ENCODE assay signal across 7 cellular contexts in the genomic region with DNA sequence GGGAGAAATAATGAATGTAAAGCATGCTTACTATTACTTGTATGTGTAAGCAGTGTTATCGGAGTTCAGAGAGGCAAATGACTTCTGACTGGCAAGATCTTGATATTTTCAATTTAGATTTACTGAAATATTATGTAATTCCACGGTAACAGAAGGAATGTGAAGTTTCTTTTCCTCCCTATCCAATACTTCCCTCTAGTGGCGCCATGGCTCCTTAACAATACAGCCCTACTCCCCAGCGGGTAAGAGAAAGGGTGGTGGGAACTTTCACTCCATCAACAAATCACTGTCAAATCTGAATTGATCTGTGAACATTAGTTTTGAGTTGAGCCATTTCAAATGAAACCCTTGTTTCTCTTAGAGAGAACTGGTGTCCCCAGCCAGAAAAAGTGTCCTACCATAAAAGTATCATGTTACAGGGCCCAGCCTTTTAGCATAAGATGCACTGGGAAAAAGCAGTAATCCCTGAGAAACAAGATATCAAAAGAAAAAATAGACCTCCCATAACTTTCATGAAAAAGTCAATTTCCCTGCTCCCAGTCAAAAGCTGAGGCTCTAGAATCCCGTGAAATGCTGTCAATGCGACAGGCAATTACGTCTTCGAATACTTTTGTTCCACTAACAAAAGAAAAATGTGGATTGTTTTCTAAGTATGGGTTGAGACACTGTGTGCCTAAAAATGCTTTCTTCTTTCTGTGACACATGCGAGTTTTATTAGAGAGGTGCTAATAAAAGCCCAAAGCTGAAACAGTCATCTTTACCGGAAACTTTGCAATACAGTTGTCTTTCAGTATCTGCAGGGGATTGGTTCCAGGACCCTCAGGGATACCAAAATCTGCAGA. TPM values are rescaled to one million over a fixed set of nuclear protein-coding genes. Genes with fewer than 3 reads are reported as not detected.
DNase-seq lines count a peak whose midpoint lies in the region; ATAC-seq and TF ChIP-seq lines count a peak whose summit lies in the region.

No MANE protein-coding gene starts in this region.

- peaks cover 2% of the 10 kb centered on the region for H3K4me1 Mint-ChIP-seq in activated T-cell treated with anti-CD3 and anti-CD28 coated beads, Interleukin-2, amount 50 U/mL, for 4 hours (ENCODE audit: low read depth)

- no peaks in the 10 kb centered on the region for H3K9me3 Mint-ChIP-seq in activated T-cell treated with anti-CD3 and anti-CD28 coated beads, Interleukin-2, amount 50 U/mL, for 4 hours

- no peak overlapping the region for H3K4me3 Mint-ChIP-seq in activated T-cell treated with anti-CD3 and anti-CD28 coated beads, Interleukin-2, amount 50 U/mL, for 4 hours

- no peaks in the 10 kb centered on the region for H3K27me3 ChIP-seq in GM06990 (replicated peaks; ENCODE audit: control insufficient read depth, insufficient read depth, low read length)
- H3K27me3 ChIP-seq in lung (ENCODE audit: control insufficient read depth, insufficient read depth) = no peaks in the 10 kb centered on the region

- H3K9me3 ChIP-seq in lung (ENCODE audit: control insufficient read depth in 2 of 2, insufficient read depth in 1 of 2, low read length in 1 of 2) = no peaks in the 10 kb centered on the region

- DNase-seq in GM06990 (ENCODE audit: extremely low read depth, insufficient read length) (no peak), NCI-H1105 treated with DMSO at 0.1 percent for 48 hours (lab: John Stamatoyannopoulos, UW) (peak; percentile 13), caudate nucleus (lab: John Stamatoyannopoulos, UW) (peak in 8 of 61 donors; percentile 14 to 60 (median 25)), lung (ENCODE audit: low spot score) (no peak)
- no peak for DNase-seq in activated T-cell treated with anti-CD3 and anti-CD28 coated beads, Interleukin-2, amount 50 U/mL, for 4 hours
- DNase-seq in activated CD4-positive, alpha-beta T cell treated with anti-CD3 and anti-CD28 coated beads for 48 hours = no peak

- TF ChIP-seq CTCF in GM06990 (IDR thresholded peaks at IDR 0.05; ENCODE audit: insufficient read depth, low read length, poor library complexity, severe bottlenecking) (peak; percentile 46), lung (IDR thresholded peaks at IDR 0.05; ENCODE audit: control extremely low read depth, extremely low read depth) (peak; percentile 51)

- no peak for ATAC-seq in lung (ENCODE audit: insufficient read depth, low FRiP score)
- no peak for ATAC-seq in GM18909 (IDR thresholded peaks at IDR 0.05; ENCODE audit: poor library complexity, unreplicated experiment)
- ATAC-seq in activated T-cell treated with anti-CD3 and anti-CD28 coated beads, Interleukin-2, amount 50 U/mL, for 4 hours = no peak

- no peaks in the 10 kb centered on the region for H3K36me3 ChIP-seq in GM06990 (ENCODE audit: control insufficient read depth, insufficient read depth, low read length)
- H3K36me3 ChIP-seq in lung (ENCODE audit: control insufficient read depth in 2 of 2, insufficient read depth in 2 of 2, low read length in 2 of 2) = no peaks in the 10 kb centered on the region

- H3K36me3 Mint-ChIP-seq in activated T-cell treated with anti-CD3 and anti-CD28 coated beads, Interleukin-2, amount 50 U/mL, for 4 hours (ENCODE audit: insufficient read depth) = no peaks in the 10 kb centered on the region

- H3K27me3 Mint-ChIP-seq in activated T-cell treated with anti-CD3 and anti-CD28 coated beads, Interleukin-2, amount 50 U/mL, for 4 hours (ENCODE audit: low read depth) = no peaks in the 10 kb centered on the region

- peaks cover 0 to 4% of the 10 kb centered on the region in 2 donors for H3K4me1 ChIP-seq in lung (ENCODE audit: control insufficient read depth in 2 of 2, insufficient read depth in 2 of 2, low read length in 2 of 2)

- 60 to 63% methylated on average over 10 of the region's 10 CpGs for WGBS in lung, 2 donors

- H3K4me3 ChIP-seq in GM06990 (replicated peaks; ENCODE audit: low read depth, low read length) = no peak overlapping the region
- no peak overlapping the region for H3K4me3 ChIP-seq in lung

- H3K27ac ChIP-seq in caudate nucleus (ENCODE audit: low read depth, low read length) (peak overlapping the region; percentile 36), lung (ENCODE audit: low read depth in 1 of 2, low read length in 1 of 2) (no peak overlapping the region)

RNA-seq across cellular contexts. Expression of a gene that starts 12.9 kb away (rescaled TPM):
- total RNA-seq in lung = 100 to 1,000 TPM in 1 of 2 donors, 10 to 100 TPM in 1; 43.1 to 326 TPM
- 100 to 1,000 TPM; 470 to 557 TPM for polyA plus RNA-seq in lung
- total RNA-seq in activated T-cell treated with anti-CD3 and anti-CD28 coated beads, Interleukin-2, amount 50 U/mL, for 4 hours = 100 to 1,000 TPM; 469 to 506 (median 486) TPM

RNA-seq across cellular contexts. Expression of a gene that starts 24.9 kb away (rescaled TPM):
- total RNA-seq in lung = 10 to 100 TPM; 45.1 to 75.7 TPM
- 10 to 100 TPM; 10.6 to 14.2 TPM for polyA plus RNA-seq in lung
- under 1 TPM; 0.29 to 0.40 (median 0.30) TPM for total RNA-seq in activated T-cell treated with anti-CD3 and anti-CD28 coated beads, Interleukin-2, amount 50 U/mL, for 4 hours

RNA-seq across cellular contexts. Expression of a gene that starts 53.9 kb away (rescaled TPM):
- 100 to 1,000 TPM; 124 to 164 TPM for total RNA-seq in lung
- 10 to 100 TPM; 46.4 to 74.5 TPM for polyA plus RNA-seq in lung
- total RNA-seq in activated T-cell treated with anti-CD3 and anti-CD28 coated beads, Interleukin-2, amount 50 U/mL, for 4 hours = 10 to 100 TPM; 47.7 to 60.4 (median 55.7) TPM

Comparison
In these comparisons a context has a peak if more than half of its experiments do, and no peak if none do; other contexts are left out.
1. RNA of a gene that starts 24.9 kb away (total RNA-seq): 45.1 to 75.7 TPM in lung; 0.29 to 0.40 TPM in activated T-cell treated with anti-CD3 and anti-CD28 coated beads, Interleukin-2, amount 50 U/mL, for 4 hours; every median in the first group is over 10 times any median in the second.